1 cellular context compared by ENCODE assay signal in the genomic region with DNA sequence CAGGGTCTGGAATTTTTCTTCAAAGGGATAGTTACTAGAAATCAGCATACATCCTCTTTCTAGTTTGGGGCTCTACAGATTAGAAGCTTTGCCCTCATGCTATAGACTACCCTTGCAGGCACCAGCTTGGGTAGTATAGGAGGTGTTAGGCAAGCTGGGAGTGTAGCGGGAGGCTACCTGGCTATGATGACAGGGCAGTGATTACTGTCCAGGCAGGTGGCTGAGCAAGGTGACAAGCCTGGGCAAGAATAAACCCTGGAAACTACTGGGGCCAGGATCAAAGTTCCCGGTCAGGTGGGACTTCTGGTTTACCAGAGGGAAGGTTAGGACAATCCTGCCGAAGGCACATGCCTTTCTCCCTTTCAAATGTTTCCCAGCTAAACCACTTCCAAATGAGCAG.
TF ChIP-seq lines count a peak whose summit lies in the region.

No MANE protein-coding gene starts in this region.

TF ChIP-seq in GM23338, 12 proteins besides CTCF, POLR2A, EP300 and RAD21 (continued from another document):
- TF ChIP-seq, protein P1, sequence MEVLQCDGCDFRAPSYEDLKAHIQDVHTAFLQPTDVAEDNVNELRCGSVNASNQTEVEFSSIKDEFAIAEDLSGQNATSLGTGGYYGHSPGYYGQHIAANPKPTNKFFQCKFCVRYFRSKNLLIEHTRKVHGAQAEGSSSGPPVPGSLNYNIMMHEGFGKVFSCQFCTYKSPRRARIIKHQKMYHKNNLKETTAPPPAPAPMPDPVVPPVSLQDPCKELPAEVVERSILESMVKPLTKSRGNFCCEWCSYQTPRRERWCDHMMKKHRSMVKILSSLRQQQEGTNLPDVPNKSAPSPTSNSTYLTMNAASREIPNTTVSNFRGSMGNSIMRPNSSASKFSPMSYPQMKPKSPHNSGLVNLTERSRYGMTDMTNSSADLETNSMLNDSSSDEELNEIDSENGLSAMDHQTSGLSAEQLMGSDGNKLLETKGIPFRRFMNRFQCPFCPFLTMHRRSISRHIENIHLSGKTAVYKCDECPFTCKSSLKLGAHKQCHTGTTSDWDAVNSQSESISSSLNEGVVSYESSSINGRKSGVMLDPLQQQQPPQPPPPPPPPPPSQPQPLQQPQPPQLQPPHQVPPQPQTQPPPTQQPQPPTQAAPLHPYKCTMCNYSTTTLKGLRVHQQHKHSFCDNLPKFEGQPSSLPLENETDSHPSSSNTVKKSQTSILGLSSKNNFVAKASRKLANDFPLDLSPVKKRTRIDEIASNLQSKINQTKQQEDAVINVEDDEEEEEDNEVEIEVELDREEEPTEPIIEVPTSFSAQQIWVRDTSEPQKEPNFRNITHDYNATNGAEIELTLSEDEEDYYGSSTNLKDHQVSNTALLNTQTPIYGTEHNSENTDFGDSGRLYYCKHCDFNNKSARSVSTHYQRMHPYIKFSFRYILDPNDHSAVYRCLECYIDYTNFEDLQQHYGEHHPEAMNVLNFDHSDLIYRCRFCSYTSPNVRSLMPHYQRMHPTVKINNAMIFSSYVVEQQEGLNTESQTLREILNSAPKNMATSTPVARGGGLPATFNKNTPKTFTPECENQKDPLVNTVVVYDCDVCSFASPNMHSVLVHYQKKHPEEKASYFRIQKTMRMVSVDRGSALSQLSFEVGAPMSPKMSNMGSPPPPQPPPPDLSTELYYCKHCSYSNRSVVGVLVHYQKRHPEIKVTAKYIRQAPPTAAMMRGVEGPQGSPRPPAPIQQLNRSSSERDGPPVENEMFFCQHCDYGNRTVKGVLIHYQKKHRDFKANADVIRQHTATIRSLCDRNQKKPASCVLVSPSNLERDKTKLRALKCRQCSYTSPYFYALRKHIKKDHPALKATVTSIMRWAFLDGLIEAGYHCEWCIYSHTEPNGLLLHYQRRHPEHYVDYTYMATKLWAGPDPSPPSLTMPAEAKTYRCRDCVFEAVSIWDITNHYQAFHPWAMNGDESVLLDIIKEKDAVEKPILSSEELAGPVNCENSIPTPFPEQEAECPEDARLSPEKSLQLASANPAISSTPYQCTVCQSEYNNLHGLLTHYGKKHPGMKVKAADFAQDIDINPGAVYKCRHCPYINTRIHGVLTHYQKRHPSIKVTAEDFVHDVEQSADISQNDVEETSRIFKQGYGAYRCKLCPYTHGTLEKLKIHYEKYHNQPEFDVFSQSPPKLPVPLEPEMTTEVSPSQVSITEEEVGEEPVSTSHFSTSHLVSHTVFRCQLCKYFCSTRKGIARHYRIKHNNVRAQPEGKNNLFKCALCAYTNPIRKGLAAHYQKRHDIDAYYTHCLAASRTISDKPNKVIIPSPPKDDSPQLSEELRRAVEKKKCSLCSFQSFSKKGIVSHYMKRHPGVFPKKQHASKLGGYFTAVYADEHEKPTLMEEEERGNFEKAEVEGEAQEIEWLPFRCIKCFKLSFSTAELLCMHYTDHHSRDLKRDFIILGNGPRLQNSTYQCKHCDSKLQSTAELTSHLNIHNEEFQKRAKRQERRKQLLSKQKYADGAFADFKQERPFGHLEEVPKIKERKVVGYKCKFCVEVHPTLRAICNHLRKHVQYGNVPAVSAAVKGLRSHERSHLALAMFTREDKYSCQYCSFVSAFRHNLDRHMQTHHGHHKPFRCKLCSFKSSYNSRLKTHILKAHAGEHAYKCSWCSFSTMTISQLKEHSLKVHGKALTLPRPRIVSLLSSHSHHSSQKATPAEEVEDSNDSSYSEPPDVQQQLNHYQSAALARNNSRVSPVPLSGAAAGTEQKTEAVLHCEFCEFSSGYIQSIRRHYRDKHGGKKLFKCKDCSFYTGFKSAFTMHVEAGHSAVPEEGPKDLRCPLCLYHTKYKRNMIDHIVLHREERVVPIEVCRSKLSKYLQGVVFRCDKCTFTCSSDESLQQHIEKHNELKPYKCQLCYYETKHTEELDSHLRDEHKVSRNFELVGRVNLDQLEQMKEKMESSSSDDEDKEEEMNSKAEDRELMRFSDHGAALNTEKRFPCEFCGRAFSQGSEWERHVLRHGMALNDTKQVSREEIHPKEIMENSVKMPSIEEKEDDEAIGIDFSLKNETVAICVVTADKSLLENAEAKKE (CRISPR knock-in tag; IDR thresholded peaks at IDR 0.05), result no peak
- TF ChIP-seq ZNF331 (CRISPR knock-in tag; IDR thresholded peaks at IDR 0.05; ENCODE audit: low read depth), result no peak
- no peak for TF ChIP-seq POLR2AphosphoS5 (IDR thresholded peaks at IDR 0.05; ENCODE audit: low read depth)
TF ChIP-seq in GM23338: peak in this region for 0.
